In genomic region chr1:145886390-145886789, GRCh38 we compare ENCODE assay signal across 1 cellular context.
TF ChIP-seq lines count a peak whose summit lies in the region.

No MANE protein-coding gene starts in this region.

TF ChIP-seq in A549, 52 proteins besides CTCF, POLR2A, EP300 and RAD21:
- TF ChIP-seq ZNF302 (CRISPR knock-in tag; IDR thresholded peaks at IDR 0.05) (no peak), CEBPB (IDR thresholded peaks at IDR 0.05) (no peak), ESRRA (IDR thresholded peaks at IDR 0.05; ENCODE audit: borderline replicate concordance, low read length) (no peak)
